ENCODE assay signal across 9 cellular contexts in the genomic region with DNA sequence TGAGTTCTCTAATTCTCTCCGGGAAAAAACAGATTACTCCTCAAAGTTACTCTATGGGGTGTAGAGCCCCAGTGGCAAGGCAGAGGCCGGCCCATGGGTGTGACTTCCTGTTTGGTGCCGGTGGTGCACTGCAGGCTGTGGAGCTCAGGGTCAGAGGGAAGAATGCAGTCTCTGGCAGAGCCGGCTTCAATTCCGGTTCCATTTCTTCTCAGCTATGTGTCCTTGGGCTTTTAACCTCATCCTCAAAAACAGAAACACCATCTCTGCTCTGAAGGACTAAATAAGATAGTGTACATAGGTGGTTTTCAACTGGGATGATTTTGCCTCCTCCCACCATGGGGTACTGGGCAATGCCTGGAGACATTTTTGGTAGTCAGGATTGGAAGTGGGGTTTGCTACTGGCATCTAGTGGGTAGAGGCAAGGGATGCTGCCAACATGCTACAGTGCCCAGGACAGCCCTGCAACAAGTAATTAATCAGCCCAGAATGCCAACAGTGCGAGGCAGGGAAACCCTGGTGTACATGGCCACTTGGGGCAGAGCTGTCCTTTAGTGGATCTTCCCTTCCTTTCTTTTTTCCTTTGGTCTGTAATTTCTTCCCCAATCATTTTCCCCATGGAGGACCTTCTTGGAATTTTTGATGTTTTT.
A peak's percentile ranks its signal among the peaks of the same experiment; 100 is the strongest.
DNase-seq lines count a peak whose midpoint lies in the region; ATAC-seq and TF ChIP-seq lines count a peak whose summit lies in the region.
"Had no signal": no experiment of that assay in that cellular context is flagged by ENCODE, and none has a peak within 500 bp of the region (broad histone marks: within the 10 kb centered on the region; RNA-seq: fewer than 3 reads in every experiment).

No MANE protein-coding gene starts in this region.

- no peaks in the 10 kb centered on the region for H3F3A ChIP-seq in MM.1S (ENCODE audit: insufficient read depth, low read length)

- H2AFZ ChIP-seq in MM.1S (ENCODE audit: low read length): 0 out of 2 replicates have a peak overlapping the region, but pooled peaks have one; percentile 12

- no peak overlapping the region for H3K27ac Mint-ChIP-seq in activated CD4-positive, alpha-beta T cell treated with anti-CD3 and anti-CD28 coated beads, Interleukin-2, amount 10 ng/mL, durations not matched to agents 7 days and 5 days
- no peak overlapping the region for H3K27ac Mint-ChIP-seq in stimulated activated memory B cell treated with anti-CD40 and anti-IgM and Interleukin-4, amounts not matched to agents 10 μg/mL and 1 μg/mL and 100 μg/mL, for 72 hours

- H3K27me3 ChIP-seq in MM.1S (replicated peaks; ENCODE audit: insufficient read depth, low read length): no peaks in the 10 kb centered on the region

- no peaks in the 10 kb centered on the region for H3K4me1 Mint-ChIP-seq in activated CD4-positive, alpha-beta T cell treated with anti-CD3 and anti-CD28 coated beads, Interleukin-2, amount 10 ng/mL, durations not matched to agents 7 days and 5 days
- peaks cover 5% of the 10 kb centered on the region for H3K4me1 Mint-ChIP-seq in stimulated activated memory B cell treated with anti-CD40 and anti-IgM and Interleukin-4, amounts not matched to agents 10 μg/mL and 1 μg/mL and 100 μg/mL, for 72 hours

- H3K36me3 ChIP-seq in MM.1S (replicated peaks; ENCODE audit: insufficient read depth, low read length): no peaks in the 10 kb centered on the region
- H3K36me3 ChIP-seq: WERI-Rb-1 had no signal

- H3K79me2 ChIP-seq in MM.1S (ENCODE audit: low read length): no peaks in the 10 kb centered on the region

- POLR2A ChIA-PET in activated CD4-positive, alpha-beta T cell treated with anti-CD3 and anti-CD28 coated beads, Interleukin-2, amount 10 ng/mL, durations not matched to agents 7 days and 5 days (lab: Charles Lee): interaction anchor here (0.6 to 0.9 kb wide), 2 partner anchors 15 to 76 kb away, joined by 3 read pairs; no protein-coding TSS in a partner anchor

- no peak overlapping the region for H3K4me3 ChIP-seq in MM.1S (ENCODE audit: low read length)

- CTCF ChIA-PET in activated CD4-positive, alpha-beta T cell treated with anti-CD3 and anti-CD28 coated beads, Interleukin-2, amount 10 ng/mL, durations not matched to agents 7 days and 5 days (lab: Charles Lee): interaction anchor here (0.6 to 0.9 kb wide), 3 partner anchors 17 to 689 kb away, joined by 3 to 4 read pairs (median 3); no protein-coding TSS in a partner anchor

- H3K9me2 ChIP-seq in MM.1S (replicated peaks; ENCODE audit: insufficient read depth, low read length): no peaks in the 10 kb centered on the region

- H3K9me3 ChIP-seq in MM.1S (replicated peaks; ENCODE audit: insufficient read depth, low read length): no peaks in the 10 kb centered on the region

- no peak overlapping the region for H3K27ac ChIP-seq in MM.1S (ENCODE audit: low read length)
- H3K27ac ChIP-seq: WERI-Rb-1 had no signal

- no peak overlapping the region for H3K9ac ChIP-seq in MM.1S (ENCODE audit: low read length)

- peaks cover 5% of the 10 kb centered on the region for H3K27me3 Mint-ChIP-seq in activated CD4-positive, alpha-beta T cell treated with anti-CD3 and anti-CD28 coated beads, Interleukin-2, amount 10 ng/mL, durations not matched to agents 7 days and 5 days
- H3K27me3 Mint-ChIP-seq in stimulated activated memory B cell treated with anti-CD40 and anti-IgM and Interleukin-4, amounts not matched to agents 10 μg/mL and 1 μg/mL and 100 μg/mL, for 72 hours: peaks cover 2% of the 10 kb centered on the region

- H3K36me3 Mint-ChIP-seq in activated CD4-positive, alpha-beta T cell treated with anti-CD3 and anti-CD28 coated beads, Interleukin-2, amount 10 ng/mL, durations not matched to agents 7 days and 5 days (ENCODE audit: low read depth): no peaks in the 10 kb centered on the region
- H3K36me3 Mint-ChIP-seq in stimulated activated memory B cell treated with anti-CD40 and anti-IgM and Interleukin-4, amounts not matched to agents 10 μg/mL and 1 μg/mL and 100 μg/mL, for 72 hours: no peaks in the 10 kb centered on the region

- peaks cover 5% of the 10 kb centered on the region for H3K9me3 Mint-ChIP-seq in activated CD4-positive, alpha-beta T cell treated with anti-CD3 and anti-CD28 coated beads, Interleukin-2, amount 10 ng/mL, durations not matched to agents 7 days and 5 days
- peaks cover 6% of the 10 kb centered on the region for H3K9me3 Mint-ChIP-seq in stimulated activated memory B cell treated with anti-CD40 and anti-IgM and Interleukin-4, amounts not matched to agents 10 μg/mL and 1 μg/mL and 100 μg/mL, for 72 hours

- H3K4me3 Mint-ChIP-seq in activated CD4-positive, alpha-beta T cell treated with anti-CD3 and anti-CD28 coated beads, Interleukin-2, amount 10 ng/mL, durations not matched to agents 7 days and 5 days: no peak overlapping the region
- H3K4me3 Mint-ChIP-seq in stimulated activated memory B cell treated with anti-CD40 and anti-IgM and Interleukin-4, amounts not matched to agents 10 μg/mL and 1 μg/mL and 100 μg/mL, for 72 hours: no peak overlapping the region

- ATAC-seq in stimulated activated memory B cell treated with anti-CD40 and anti-IgM and Interleukin-4, amounts not matched to agents 10 μg/mL and 1 μg/mL and 100 μg/mL, for 72 hours: peak; percentile 53

- TF ChIP-seq CTCF in MM.1S (IDR thresholded peaks at IDR 0.05; ENCODE audit: low read length): no peak

- DNase-seq in activated CD4-positive, alpha-beta T cell treated with anti-CD3 and anti-CD28 coated beads, Interleukin-2, amount 10 ng/mL, durations not matched to agents 7 days and 5 days: peak; percentile 46
- no peak for DNase-seq in activated CD4-positive, alpha-beta T cell treated with anti-CD3 and anti-CD28 coated beads for 1 hour
- DNase-seq in MM.1S: no peak
- DNase-seq in dermis blood vessel endothelial cell: peak; percentile 5
- no peak for DNase-seq in medulla oblongata (ENCODE audit: extremely low spot score)
- DNase-seq in SIG-M5 (lab: John Stamatoyannopoulos, UW): no peak
- no peak for DNase-seq in OCI-M1 (lab: John Stamatoyannopoulos, UW)
- DNase-seq: WERI-Rb-1 had no signal

- H4K20me1 ChIP-seq in MM.1S (ENCODE audit: insufficient read depth, low read length): no peaks in the 10 kb centered on the region

- H3K4me1 ChIP-seq in MM.1S (ENCODE audit: low read length): no peaks in the 10 kb centered on the region

- no peak overlapping the region for H3K4me2 ChIP-seq in MM.1S (ENCODE audit: low read depth, low read length)

Comparison
In these comparisons a context has a peak if more than half of its experiments do, and no peak if none do; other contexts are left out.
1. DNase-seq: peak in activated CD4-positive, alpha-beta T cell treated with anti-CD3 and anti-CD28 coated beads, Interleukin-2, amount 10 ng/mL, durations not matched to agents 7 days and 5 days (single experiment) and dermis blood vessel endothelial cell (single experiment); none in activated CD4-positive, alpha-beta T cell treated with anti-CD3 and anti-CD28 coated beads for 1 hour (single experiment), MM.1S (single experiment), medulla oblongata (single experiment), SIG-M5 (single experiment) and OCI-M1 (single experiment).